ENCODE assay signal across 1 cellular context in the genomic region with DNA sequence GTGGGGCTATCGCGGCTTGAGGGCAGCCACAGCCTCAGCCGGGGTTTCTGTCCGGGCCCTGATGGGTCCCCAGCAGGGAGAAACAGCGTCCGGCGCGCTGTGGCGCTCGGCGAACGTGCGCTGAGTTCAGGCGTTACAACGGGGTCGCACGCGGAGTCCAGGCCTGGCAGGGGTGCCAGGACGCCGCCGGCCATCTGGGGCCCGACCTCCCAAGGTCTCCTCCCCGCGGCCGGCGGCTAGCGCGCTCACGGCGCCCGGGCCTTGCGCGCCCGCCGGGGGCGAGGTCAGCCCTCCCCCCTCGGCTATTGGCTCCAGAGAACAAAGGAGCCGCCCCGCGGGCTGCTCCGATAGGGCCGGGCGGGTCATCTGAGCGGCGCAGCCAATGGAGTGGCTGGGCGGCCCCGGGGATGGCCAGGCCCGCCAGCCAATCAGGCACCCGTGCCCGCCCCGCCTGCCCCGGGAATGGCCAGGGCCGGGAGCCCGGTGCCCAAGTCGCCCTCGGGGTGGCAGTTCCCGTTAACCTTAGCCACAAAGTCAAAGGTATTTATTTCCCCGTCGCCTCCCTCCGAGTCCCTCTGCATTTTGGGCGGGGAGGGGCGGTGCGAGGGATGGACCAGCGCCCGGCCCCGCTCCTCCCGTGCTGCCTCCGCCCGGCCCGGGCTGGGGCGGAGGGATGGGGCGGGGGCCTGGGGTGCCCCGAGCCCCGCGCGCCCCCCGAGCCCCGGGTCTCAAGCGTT.
A peak's percentile ranks its signal among the peaks of the same experiment; 100 is the strongest.
TF ChIP-seq lines count a peak whose summit lies in the region.

Gene ZNF775, plus strand, starts transcription at position 478 of the 737 bp plus-strand sequence. CDS start 9,141 bp downstream, outside the sequence.

TF ChIP-seq in H1, 55 proteins besides CTCF, POLR2A, EP300 and RAD21:
- TF ChIP-seq MAFK (IDR thresholded peaks at IDR 0.05; ENCODE audit: low read depth, low read length) = no peak
- TF ChIP-seq SP4 (IDR thresholded peaks at IDR 0.05; ENCODE audit: low read length) = no peak
- TF ChIP-seq SP2 (IDR thresholded peaks at IDR 0.05; ENCODE audit: low read length) = peak; percentile 76
- TF ChIP-seq YY1 (IDR thresholded peaks at IDR 0.05; ENCODE audit: low read depth, low read length) = no peak
- TF ChIP-seq EGR1 (IDR thresholded peaks at IDR 0.05; ENCODE audit: borderline replicate concordance, low read depth, low read length) = no peak
- peak in 1 of 2 experiments; percentile 47; a peak in 1 of 4 replicates for TF ChIP-seq SIN3A (conservative IDR thresholded peaks at IDR 0.05 in 1 of 2, IDR thresholded peaks at IDR 0.05 in 1 of 2; ENCODE audit: low read depth in 1 of 2, low read length in 2 of 2)
- 0 out of 2 replicates have a peak, but pooled peaks have one; percentile 51 for TF ChIP-seq RBBP5 (IDR thresholded peaks at IDR 0.05; ENCODE audit: borderline replicate concordance, low read depth, low read length)
- no peak for TF ChIP-seq EZH2 (IDR thresholded peaks at IDR 0.05; ENCODE audit: low read depth, low read length, severe bottlenecking)
- peak; percentile 61 for TF ChIP-seq ASH2L (IDR thresholded peaks at IDR 0.05; ENCODE audit: low read length)
- no peak for TF ChIP-seq BACH1 (IDR thresholded peaks at IDR 0.05; ENCODE audit: low read length)
- peak; percentile 96 for TF ChIP-seq SP1 (IDR thresholded peaks at IDR 0.05; ENCODE audit: low read depth, low read length)
- no peak for TF ChIP-seq KDM4A (IDR thresholded peaks at IDR 0.05; ENCODE audit: low read depth, low read length, severe bottlenecking)
- TF ChIP-seq, protein P1, sequence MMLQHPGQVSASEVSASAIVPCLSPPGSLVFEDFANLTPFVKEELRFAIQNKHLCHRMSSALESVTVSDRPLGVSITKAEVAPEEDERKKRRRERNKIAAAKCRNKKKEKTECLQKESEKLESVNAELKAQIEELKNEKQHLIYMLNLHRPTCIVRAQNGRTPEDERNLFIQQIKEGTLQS (IDR thresholded peaks at IDR 0.05; ENCODE audit: insufficient read depth, low read depth, low read length) = peak; percentile 55; the same call in 1 of the 2 replicates
- peak; percentile 57 for TF ChIP-seq PHF8 (conservative IDR thresholded peaks at IDR 0.05; ENCODE audit: low read depth, low read length)
- no peak for TF ChIP-seq CTBP2 (IDR thresholded peaks at IDR 0.05; ENCODE audit: borderline replicate concordance, insufficient read depth, insufficient read length, low read length)
- TF ChIP-seq TAF1 (IDR thresholded peaks at IDR 0.05; ENCODE audit: low read depth, low read length) = peak; percentile 63; the same call in 1 of the 2 replicates
- TF ChIP-seq SAP30 (IDR thresholded peaks at IDR 0.05; ENCODE audit: insufficient read depth, insufficient replicate concordance, low read length) = no peak
- no peak for TF ChIP-seq RNF2 (IDR thresholded peaks at IDR 0.05; ENCODE audit: borderline replicate concordance, low read depth, low read length, missing control alignments, poor library complexity, severe bottlenecking)
- no peak; a peak in 1 of 4 replicates for TF ChIP-seq HDAC2 (IDR thresholded peaks at IDR 0.05; ENCODE audit: borderline replicate concordance in 1 of 2, low read depth in 2 of 2, low read length in 2 of 2)
- TF ChIP-seq, protein P2, sequence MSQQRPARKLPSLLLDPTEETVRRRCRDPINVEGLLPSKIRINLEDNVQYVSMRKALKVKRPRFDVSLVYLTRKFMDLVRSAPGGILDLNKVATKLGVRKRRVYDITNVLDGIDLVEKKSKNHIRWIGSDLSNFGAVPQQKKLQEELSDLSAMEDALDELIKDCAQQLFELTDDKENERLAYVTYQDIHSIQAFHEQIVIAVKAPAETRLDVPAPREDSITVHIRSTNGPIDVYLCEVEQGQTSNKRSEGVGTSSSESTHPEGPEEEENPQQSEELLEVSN (IDR thresholded peaks at IDR 0.05) = peak; percentile 33; the same call in 1 of the 2 replicates
- TF ChIP-seq, protein P3, sequence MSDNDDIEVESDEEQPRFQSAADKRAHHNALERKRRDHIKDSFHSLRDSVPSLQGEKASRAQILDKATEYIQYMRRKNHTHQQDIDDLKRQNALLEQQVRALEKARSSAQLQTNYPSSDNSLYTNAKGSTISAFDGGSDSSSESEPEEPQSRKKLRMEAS (IDR thresholded peaks at IDR 0.05) = no peak; the same call in 1 of the 2 replicates
- no peak for TF ChIP-seq SUZ12 (IDR thresholded peaks at IDR 0.05; ENCODE audit: low read length)
- peak; percentile 36 for TF ChIP-seq TAF7 (optimal IDR thresholded peaks at IDR 0.05; ENCODE audit: borderline replicate concordance, low read depth, low read length)
- no peak for TF ChIP-seq FOSL1 (IDR thresholded peaks at IDR 0.05; ENCODE audit: insufficient read depth, low read depth, low read length)
- peak; percentile 70; the same call in 1 of the 2 replicates for TF ChIP-seq POLR2AphosphoS5 (IDR thresholded peaks at IDR 0.05; ENCODE audit: low read depth, low read length)
- TF ChIP-seq TBP (IDR thresholded peaks at IDR 0.05; ENCODE audit: low read depth, low read length) = peak; percentile 43; the same call in 1 of the 2 replicates
- peak; percentile 41; the same call in 1 of the 2 replicates for TF ChIP-seq GABPA (IDR thresholded peaks at IDR 0.05; ENCODE audit: borderline replicate concordance, insufficient read depth, low read length)
- TF ChIP-seq, protein P4, sequence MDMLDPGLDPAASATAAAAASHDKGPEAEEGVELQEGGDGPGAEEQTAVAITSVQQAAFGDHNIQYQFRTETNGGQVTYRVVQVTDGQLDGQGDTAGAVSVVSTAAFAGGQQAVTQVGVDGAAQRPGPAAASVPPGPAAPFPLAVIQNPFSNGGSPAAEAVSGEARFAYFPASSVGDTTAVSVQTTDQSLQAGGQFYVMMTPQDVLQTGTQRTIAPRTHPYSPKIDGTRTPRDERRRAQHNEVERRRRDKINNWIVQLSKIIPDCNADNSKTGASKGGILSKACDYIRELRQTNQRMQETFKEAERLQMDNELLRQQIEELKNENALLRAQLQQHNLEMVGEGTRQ (IDR thresholded peaks at IDR 0.05; ENCODE audit: low read length) = peak; percentile 91
- peak; percentile 90 for TF ChIP-seq CHD2 (IDR thresholded peaks at IDR 0.05; ENCODE audit: low read length)
- no peak for TF ChIP-seq NANOG (IDR thresholded peaks at IDR 0.05; ENCODE audit: insufficient read depth, low read depth, low read length, poor library complexity, severe bottlenecking)
